33 cellular contexts compared by ENCODE assay signal in the genomic region with DNA sequence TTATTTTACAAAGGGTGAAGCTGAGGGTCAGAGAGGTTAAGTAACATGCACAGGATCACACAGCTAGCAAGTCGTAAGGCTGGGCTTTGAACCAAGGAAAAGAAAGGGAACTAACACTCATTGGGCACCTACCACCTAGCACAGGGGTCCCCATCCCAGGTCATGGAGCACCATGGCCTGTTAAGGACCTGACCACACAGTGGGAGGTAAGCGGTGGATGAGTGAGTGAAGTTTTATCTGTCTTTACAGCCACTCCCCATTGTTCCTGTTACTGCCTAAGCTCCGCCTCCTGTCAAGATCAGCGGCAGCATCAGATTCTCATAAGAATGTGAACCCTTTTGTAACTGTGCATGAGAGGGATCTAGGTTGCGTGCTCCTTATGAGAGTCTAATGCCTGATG.
DNase-seq lines count a peak whose midpoint lies in the region; ATAC-seq and TF ChIP-seq lines count a peak whose summit lies in the region.
"Had no signal": no experiment of that assay in that cellular context is flagged by ENCODE, and none has a peak within 500 bp of the region (broad histone marks: within the 10 kb centered on the region; RNA-seq: fewer than 3 reads in every experiment).

No MANE protein-coding gene starts in this region.

- H3K9ac ChIP-seq in HCT116 (ENCODE audit: low read length) = no peak overlapping the region
- no peak overlapping the region for H3K9ac ChIP-seq in endodermal cell (ENCODE audit: extremely low read depth, low read length, poor library complexity, severe bottlenecking)
- H3K9ac ChIP-seq: BLaER1; BLaER1 treated with 17β-estradiol and CSF1 and Interleukin-3, amounts not matched to agents 10 nM and 100 nM had no signal

- TF ChIP-seq RAD21 in HCT116 (IDR thresholded peaks at IDR 0.05; ENCODE audit: low read depth) = no peak

- H3K9me3 ChIP-seq in HCT116 (ENCODE audit: control insufficient read depth in 1 of 2, insufficient read depth in 1 of 2, low read depth in 1 of 2, low read length in 2 of 2) (no peaks in the 10 kb centered on the region), HEK293 (ENCODE audit: control insufficient read depth, insufficient read depth, low read depth, low read length) (no peaks in the 10 kb centered on the region), endodermal cell (ENCODE audit: control insufficient read depth, low read length) (peaks cover 5% of the 10 kb centered on the region)
- H3K9me3 ChIP-seq: A549; BE2C; BLaER1; BLaER1 treated with 17β-estradiol and CSF1 and Interleukin-3, amounts not matched to agents 10 nM and 100 nM; Caco-2 had no signal

- H3K4me3 ChIP-seq in HCT116 (replicated peaks in 1 of 2; ENCODE audit: low read depth in 1 of 2, low read length in 2 of 2) = no peak overlapping the region
- H3K4me3 ChIP-seq in HEK293 (ENCODE audit: low read depth, low read length) = no peak overlapping the region
- no peak overlapping the region for H3K4me3 ChIP-seq in endodermal cell (ENCODE audit: low read length)
- H3K4me3 ChIP-seq: A549; BLaER1; BLaER1 treated with 17β-estradiol and CSF1 and Interleukin-3, amounts not matched to agents 10 nM and 100 nM had no signal

- TF ChIP-seq CTCF in HCT116 (IDR thresholded peaks at IDR 0.05 in 2 of 3, conservative IDR thresholded peaks at IDR 0.05 in 1 of 3; ENCODE audit: borderline replicate concordance in 1 of 3, insufficient read depth in 1 of 3, low read depth in 2 of 3, low read length in 2 of 3) (no peak), HEK293 (tag by site-specific recombination; IDR thresholded peaks at IDR 0.05) (no peak), endodermal cell (conservative IDR thresholded peaks at IDR 0.05) (no peak), GM20000 (IDR thresholded peaks at IDR 0.05; ENCODE audit: extremely low read depth, missing control alignments) (no peak)

- H3K4me1 Mint-ChIP-seq in endodermal cell = peaks cover under 1% of the 10 kb centered on the region
- H3K4me1 Mint-ChIP-seq: B cell; CD14-positive monocyte; CD8-positive, alpha-beta memory T cell had no signal

- DNase-seq in HCT116 (ENCODE audit: low read depth, low spot score) = no peak
- peak; percentile 17 for DNase-seq in endodermal cell
- no peak for DNase-seq in activated CD8-positive, alpha-beta memory T cell treated with anti-CD3 and anti-CD28 coated beads, Interleukin-2, amount 50 U/mL, for 48 hours
- no peak for DNase-seq in GM20000 (ENCODE audit: low spot score)
- DNase-seq: 8988T; ACHN; AML-193; BE2C; C1 segment of cervical spinal cord; Caco-2; Calu3; CD4-positive, alpha-beta memory T cell; CD4-positive, alpha-beta T cell; CD4-positive, CD25-positive, alpha-beta regulatory T cell; CD8-positive, alpha-beta memory T cell; CD8-positive, alpha-beta T cell; COR-L47; DMS 273 treated with DMSO at 0.1 percent for 48 hours; DMS153; DMS53; DMS79; DMS79 treated with DMSO at 0.1 percent for 48 hours; DND-41; EL had no signal

- peak; percentile 27; the same call in 1 of the 2 replicates for ATAC-seq in HCT116
- no peak for ATAC-seq in GM21576 (IDR thresholded peaks at IDR 0.05; ENCODE audit: unreplicated experiment)
- ATAC-seq: A549; CD8-positive, alpha-beta T cell had no signal

- H3K27ac Mint-ChIP-seq in endodermal cell = no peak overlapping the region
- H3K27ac Mint-ChIP-seq: B cell; CD14-positive monocyte; CD4-positive, alpha-beta memory T cell; CD4-positive, alpha-beta T cell; CD4-positive, CD25-positive, alpha-beta regulatory T cell; CD8-positive, alpha-beta memory T cell; CD8-positive, alpha-beta T cell had no signal

- CTCF ChIA-PET in HCT116 (lab: Charles Lee) (no interaction called here), HEK293 (lab: Yijun Ruan, JAX) (interaction anchor here (0.9 kb wide), 1 partner anchor 327 kb away, joined by 4 read pairs; no protein-coding TSS in a partner anchor)

- H2AFZ ChIP-seq in HCT116 (ENCODE audit: low read depth, low read length, poor library complexity, severe bottlenecking) = no peak overlapping the region

- POLR2A ChIA-PET in HCT116 (lab: Charles Lee) (no interaction called here), HEK293 (lab: Yijun Ruan, JAX) (no interaction called here)

- no TSS peak for BruUV-seq in HCT116 (replicated peaks; lab: Mats Ljungman, UMichigan)

- H3K27me3 ChIP-seq in HCT116 (ENCODE audit: insufficient read depth, low read length) (peaks cover 36% of the 10 kb centered on the region; the same call in 1 of the 2 replicates), endodermal cell (ENCODE audit: control insufficient read depth, insufficient read depth, low read length, poor library complexity, severe bottlenecking) (peaks cover 81% of the 10 kb centered on the region)
- H3K27me3 ChIP-seq: BE2C, BLaER1 had no signal

- no peaks in the 10 kb centered on the region for H3K36me3 Mint-ChIP-seq in endodermal cell (ENCODE audit: low read depth)
- H3K36me3 Mint-ChIP-seq: CD14-positive monocyte; CD4-positive, alpha-beta memory T cell; CD4-positive, CD25-positive, alpha-beta regulatory T cell; CD8-positive, alpha-beta memory T cell; CD8-positive, alpha-beta T cell had no signal

- no peaks in the 10 kb centered on the region for H4K20me1 ChIP-seq in HCT116 (ENCODE audit: insufficient read depth)
- H4K20me1 ChIP-seq: BLaER1; BLaER1 treated with 17β-estradiol and CSF1 and Interleukin-3, amounts not matched to agents 10 nM and 100 nM had no signal

- 67 to 69% methylated on average over 3 to 5 of the region's 5 CpGs for WGBS in endodermal cell (ENCODE audit: insufficient coverage in 1 of 2, insufficient read length in 1 of 2), 2 experiments

- no peaks in the 10 kb centered on the region for H3K79me2 ChIP-seq in HCT116 (ENCODE audit: insufficient read depth, low read length)

- no peaks in the 10 kb centered on the region for H3K9me2 ChIP-seq in HCT116 (ENCODE audit: insufficient read depth)

- H3K4me3 Mint-ChIP-seq in endodermal cell = no peak overlapping the region
- H3K4me3 Mint-ChIP-seq: B cell; CD14-positive monocyte; CD4-positive, alpha-beta memory T cell; CD4-positive, alpha-beta T cell; CD4-positive, CD25-positive, alpha-beta regulatory T cell; CD8-positive, alpha-beta memory T cell; CD8-positive, alpha-beta T cell had no signal

- peaks cover 80% of the 10 kb centered on the region for H3K27me3 Mint-ChIP-seq in endodermal cell (ENCODE audit: insufficient read depth)
- H3K27me3 Mint-ChIP-seq: CD4-positive, CD25-positive, alpha-beta regulatory T cell had no signal

- peaks cover 3% of the 10 kb centered on the region for H3K9me3 Mint-ChIP-seq in endodermal cell
- H3K9me3 Mint-ChIP-seq: CD14-positive monocyte; CD4-positive, alpha-beta T cell; CD8-positive, alpha-beta memory T cell; CD8-positive, alpha-beta T cell had no signal

- H3K4me1 ChIP-seq in HCT116 (ENCODE audit: control insufficient read depth in 1 of 2, insufficient read depth in 2 of 2, low read length in 2 of 2) (no peaks in the 10 kb centered on the region), HEK293 (ENCODE audit: control insufficient read depth, insufficient read depth, low read length) (no peaks in the 10 kb centered on the region), endodermal cell (ENCODE audit: control insufficient read depth, insufficient read depth, low read length) (no peaks in the 10 kb centered on the region)
- H3K4me1 ChIP-seq: A549; BE2C; BLaER1; BLaER1 treated with 17β-estradiol and CSF1 and Interleukin-3, amounts not matched to agents 10 nM and 100 nM; Caco-2 had no signal

- no peak overlapping the region for H3K27ac ChIP-seq in HCT116 (ENCODE audit: low read depth, low read length)
- no peak overlapping the region for H3K27ac ChIP-seq in HEK293 (ENCODE audit: extremely low read depth, low read depth, low read length)
- H3K27ac ChIP-seq in endodermal cell (ENCODE audit: low read depth, low read length) = no peak overlapping the region
- H3K27ac ChIP-seq: 22Rv1; A549; BLaER1; BLaER1 treated with 17β-estradiol and CSF1 and Interleukin-3, amounts not matched to agents 10 nM and 100 nM; C4-2B had no signal

- RAD21 ChIA-PET in HCT116 (lab: Charles Lee; ENCODE audit: low non-redundant PET in 1 of 2, low total read pairs in 2 of 2, uncharacterized antibody in 2 of 2, unreplicated experiment in 2 of 2) = no interaction called here

- TF ChIP-seq POLR2A in HCT116 (IDR thresholded peaks at IDR 0.05; ENCODE audit: borderline replicate concordance, extremely low read depth, insufficient read depth, insufficient read length) = no peak

- intact Hi-C loops in HCT116 (cut with micrococcal nuclease) = no loop called here

- H3K4me2 ChIP-seq in HCT116 (ENCODE audit: low read length) = no peak overlapping the region
- H3K4me2 ChIP-seq: A549; BLaER1; BLaER1 treated with 17β-estradiol and CSF1 and Interleukin-3, amounts not matched to agents 10 nM and 100 nM had no signal

- H3K36me3 ChIP-seq in HCT116 (ENCODE audit: control insufficient read depth in 1 of 2, insufficient read depth in 2 of 2, low read length in 2 of 2) (no peaks in the 10 kb centered on the region), HEK293 (ENCODE audit: control insufficient read depth in 2 of 2, insufficient read depth in 1 of 2, low read length in 2 of 2) (no peaks in the 10 kb centered on the region), endodermal cell (ENCODE audit: control insufficient read depth, insufficient read depth, low read length) (no peaks in the 10 kb centered on the region)
- H3K36me3 ChIP-seq: BE2C; BLaER1; BLaER1 treated with 17β-estradiol and CSF1 and Interleukin-3, amounts not matched to agents 10 nM and 100 nM had no signal

TF ChIP-seq in HCT116, 20 proteins besides CTCF, POLR2A, EP300 and RAD21:
- no peak for TF ChIP-seq CBX3 (IDR thresholded peaks at IDR 0.05; ENCODE audit: low read depth)

TF ChIP-seq in HEK293, 187 proteins besides CTCF, POLR2A, EP300 and RAD21:
- TF ChIP-seq ZNF335 (tag by site-specific recombination; conservative IDR thresholded peaks at IDR 0.05) (no peak), ZNF610 (tag by site-specific recombination; IDR thresholded peaks at IDR 0.05; ENCODE audit: borderline replicate concordance) (peak; percentile 92)
TF ChIP-seq in HEK293: peak in this region for 1.
